8 cellular contexts compared by ENCODE assay signal in the genomic region with DNA sequence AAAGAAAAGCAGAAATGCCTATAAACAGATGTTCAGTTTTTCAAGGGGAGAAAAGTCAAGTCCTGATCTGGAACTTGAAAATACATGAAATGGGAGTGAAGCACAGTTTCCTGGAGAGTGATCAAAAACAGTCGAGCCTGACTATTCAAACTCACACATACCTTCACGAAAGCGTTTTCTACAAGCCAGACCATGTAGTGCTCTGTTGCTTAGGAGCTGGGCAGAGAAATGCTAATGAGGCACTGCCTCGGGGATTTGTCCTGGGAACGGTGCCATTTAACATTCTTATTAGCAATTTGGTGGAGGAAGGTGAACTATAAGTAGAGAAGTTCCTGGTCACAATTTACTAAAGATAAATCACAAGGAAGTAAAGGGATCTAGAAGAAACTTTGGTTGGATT. TPM values are rescaled to one million over a fixed set of nuclear protein-coding genes. Genes with fewer than 3 reads are reported as not detected.
DNase-seq lines count a peak whose midpoint lies in the region; ATAC-seq and TF ChIP-seq lines count a peak whose summit lies in the region.

No MANE protein-coding gene starts in this region.

- no peak overlapping the region for H3K4me3 ChIP-seq in heart right ventricle

- in situ Hi-C loops in ACHN (cut with HindIII; ENCODE audit: low pct_ligation_motif_present, low pct_unique_long_range_greater_than_20kb, low sequenced_read_pairs): no loop called here

- peaks cover 0 to 27% (median 0%) of the 10 kb centered on the region in 9 donors for H3K36me3 ChIP-seq in heart right ventricle

- TF ChIP-seq CTCF in heart right ventricle (IDR thresholded peaks at IDR 0.05): no peak

- peaks cover 0 to 55% (median 34%) of the 10 kb centered on the region in 9 donors for H3K4me1 ChIP-seq in heart right ventricle

- WGBS in heart right ventricle, 2 donors: 6 to 20% methylated on average over 5 of the region's 5 CpGs

- ATAC-seq in heart right ventricle: peak in 5 of 8 donors; percentile 42 to 62 (median 58)

- H3K9me3 ChIP-seq in heart right ventricle: no peaks in the 10 kb centered on the region

- DNase-seq in GM04503 (ENCODE audit: low read depth): peak; percentile 46
- peak; percentile 43 for DNase-seq in amniotic epithelial cell (ENCODE audit: low read depth)
- peak in 1 of 2 donors; percentile 20 for DNase-seq in heart right ventricle
- DNase-seq in putamen (ENCODE audit: low spot score): peak; percentile 30
- DNase-seq in SKM-1 treated with dmso at 0.1 percent for 144 hours (lab: John Stamatoyannopoulos, UW; ENCODE audit: unreplicated experiment): no peak
- DNase-seq in UCSD-AML1 (lab: John Stamatoyannopoulos, UW; ENCODE audit: unreplicated experiment): no peak
- no peak for DNase-seq in T-helper 1 cell
- no peak for DNase-seq in ACHN

- H3K27ac ChIP-seq in heart right ventricle: peak overlapping the region in 2 of 10 donors; percentile 4 to 13

- H3K27me3 ChIP-seq in heart right ventricle: no peaks in the 10 kb centered on the region

- intact Hi-C loops in heart right ventricle (cut with DNase I): no loop called here

RNA-seq across cellular contexts. Expression of a gene that starts 5.9 kb away (rescaled TPM):
- 10 to 100 TPM; 35.5 to 97.4 (median 75.5) TPM for total RNA-seq in heart right ventricle
- 10 to 100 TPM in 1 of 2 donors, 1 to 10 TPM in 1; 5.0 to 14.9 TPM for polyA plus RNA-seq in heart right ventricle

Comparison
In these comparisons a context has a peak if more than half of its experiments do, and no peak if none do; other contexts are left out.
1. DNase-seq: peak in GM04503 (single experiment), amniotic epithelial cell (single experiment) and putamen (single experiment); none in SKM-1 treated with dmso at 0.1 percent for 144 hours (single experiment), UCSD-AML1 (single experiment), T-helper 1 cell (0 of 5) and ACHN (single experiment).